8 cellular contexts compared by ENCODE assay signal in genomic region chr20:20820104-20820503, GRCh38.
DNase-seq lines count a peak whose midpoint lies in the region; ATAC-seq and TF ChIP-seq lines count a peak whose summit lies in the region.

No MANE protein-coding gene starts in this region.

- peaks cover 22% of the 10 kb centered on the region for H3K27me3 Mint-ChIP-seq in osteocyte (ENCODE audit: unreplicated experiment)

- no peak overlapping the region for H3K4me3 ChIP-seq in brain microvascular endothelial cell (ENCODE audit: low read depth, low read length)
- H3K4me3 ChIP-seq in lower lobe of right lung, result no peak overlapping the region

- intact Hi-C loops in lower lobe of right lung (cut with DNase I), result loop anchor here (10.0 kb wide), 1 partner anchor 155 kb away; no protein-coding TSS in a partner anchor

- no peaks in the 10 kb centered on the region for H3K27me3 ChIP-seq in brain microvascular endothelial cell (replicated peaks)
- no peaks in the 10 kb centered on the region for H3K27me3 ChIP-seq in lower lobe of right lung (ENCODE audit: low read depth)

- H3K36me3 ChIP-seq in brain microvascular endothelial cell (replicated peaks) (no peaks in the 10 kb centered on the region), lower lobe of right lung (no peaks in the 10 kb centered on the region)

- DNase-seq in D341Med (ENCODE audit: low spot score) (peak; percentile 76), KBM-7 (peak; percentile 43), brain microvascular endothelial cell (no peak), lower lobe of right lung (no peak), osteocyte (ENCODE audit: extremely low spot score, unreplicated experiment) (no peak), NCI-H1092 treated with DMSO at 0.1 percent for 48 hours (lab: John Stamatoyannopoulos, UW) (no peak)
- DNase-seq in NK-92 treated with Interleukin-12 subunit alpha and Interleukin-12 subunit beta, amount 100 ng/mL, for 24 hours (lab: John Stamatoyannopoulos, UW), result no peak

- ATAC-seq in lower lobe of right lung (peak in 1 of 2 donors; percentile 44), GM19452 (IDR thresholded peaks at IDR 0.05; ENCODE audit: unreplicated experiment) (no peak)

- in situ Hi-C loops in KBM-7 (cut with MboI; ENCODE audit: low pct_unique_long_range_greater_than_20kb, low sequenced_read_pairs), result loop anchor here (10.0 kb wide), 1 partner anchor 165 kb away; no protein-coding TSS in a partner anchor
- in situ Hi-C loops in brain microvascular endothelial cell (cut with HindIII; ENCODE audit: low pct_ligation_motif_present, low sequenced_read_pairs), result no loop called here

- H3K27ac ChIP-seq in brain microvascular endothelial cell, result no peak overlapping the region
- H3K27ac ChIP-seq in lower lobe of right lung, result no peak overlapping the region

- H3K4me1 Mint-ChIP-seq in osteocyte (ENCODE audit: unreplicated experiment), result no peaks in the 10 kb centered on the region

- H3K36me3 Mint-ChIP-seq in osteocyte (ENCODE audit: unreplicated experiment), result no peaks in the 10 kb centered on the region

- H3K4me1 ChIP-seq in lower lobe of right lung, result peaks cover 4% of the 10 kb centered on the region

- H3K4me3 Mint-ChIP-seq in osteocyte (ENCODE audit: unreplicated experiment), result no peak overlapping the region

- no peaks in the 10 kb centered on the region for H3K9me3 Mint-ChIP-seq in osteocyte (ENCODE audit: unreplicated experiment)

- no peak overlapping the region for H3K27ac Mint-ChIP-seq in osteocyte (ENCODE audit: unreplicated experiment)

- H3K9me3 ChIP-seq in lower lobe of right lung, result no peaks in the 10 kb centered on the region

- TF ChIP-seq CTCF in brain microvascular endothelial cell (IDR thresholded peaks at IDR 0.05; ENCODE audit: low read depth, low read length, missing control alignments) (peak; percentile 29), lower lobe of right lung (IDR thresholded peaks at IDR 0.05) (peak; percentile 38), osteocyte (IDR thresholded peaks at IDR 0.05) (no peak)

Comparison
In these comparisons a context has a peak if more than half of its experiments do, and no peak if none do; other contexts are left out.
1. DNase-seq: peak in D341Med (single experiment) and KBM-7 (single experiment); none in brain microvascular endothelial cell (single experiment), lower lobe of right lung (single experiment), osteocyte (single experiment), NCI-H1092 treated with DMSO at 0.1 percent for 48 hours (single experiment) and NK-92 treated with Interleukin-12 subunit alpha and Interleukin-12 subunit beta, amount 100 ng/mL, for 24 hours (single experiment).